ENCODE assay signal across 18 cellular contexts in the genomic region with DNA sequence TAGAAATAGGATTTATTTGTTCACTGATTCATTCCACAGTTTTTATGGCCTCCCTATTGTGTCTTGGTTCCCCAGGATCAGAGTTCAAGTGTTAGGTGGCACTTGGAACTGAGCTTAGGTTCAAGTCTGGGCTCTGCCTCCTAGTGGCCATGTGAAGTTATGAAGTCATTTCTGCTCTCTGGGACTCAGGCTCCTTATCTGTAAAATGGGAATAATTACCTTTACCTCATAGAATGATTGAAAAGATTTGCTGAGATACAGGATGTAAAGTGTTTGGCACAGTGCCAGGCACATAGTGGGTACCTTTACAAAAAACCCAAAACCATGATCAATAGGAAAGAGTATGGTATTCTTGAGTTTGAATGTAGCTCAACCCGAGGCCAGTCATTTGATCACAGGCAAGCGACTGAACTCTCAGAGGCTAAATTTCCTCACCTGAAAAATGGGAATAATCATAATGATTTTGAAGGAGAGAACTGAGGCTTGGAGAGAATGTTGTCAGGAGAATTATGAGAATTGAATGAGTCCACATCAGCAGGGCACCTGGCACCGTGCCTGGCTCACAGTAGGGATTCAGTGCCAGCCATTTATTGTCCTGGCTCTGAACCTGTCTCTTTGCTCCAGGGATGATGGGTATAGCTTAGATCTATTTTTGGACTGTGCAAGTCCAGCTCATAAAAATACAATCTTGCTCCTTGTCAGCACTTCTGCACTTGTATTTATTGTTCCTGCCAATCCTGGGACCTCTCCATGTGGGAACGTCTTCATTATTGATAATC. TPM values are rescaled to one million over a fixed set of nuclear protein-coding genes. Genes with fewer than 3 reads are reported as not detected.
DNase-seq lines count a peak whose midpoint lies in the region; ATAC-seq and TF ChIP-seq lines count a peak whose summit lies in the region.
"Had no signal": no experiment of that assay in that cellular context is flagged by ENCODE, and none has a peak within 500 bp of the region (broad histone marks: within the 10 kb centered on the region; RNA-seq: fewer than 3 reads in every experiment).

No MANE protein-coding gene starts in this region.

- DNase-seq in SK-N-SH (no peak), MG63 (peak; percentile 57), astrocyte of the spinal cord (ENCODE audit: low read depth, low spot score) (no peak), psoas muscle (no peak), medulla oblongata (ENCODE audit: extremely low spot score) (no peak), lower leg skin (ENCODE audit: low spot score in 2 of 2) (no peak)
- DNase-seq in activated naive CD4-positive, alpha-beta T cell treated with Interleukin-2 at 50 U/mL for 16 hours: no peak
- DNase-seq: activated gamma-delta T cell; foreskin melanocyte; NCI-H1694; posterior cingulate gyrus; SJCRH30; stimulated activated CD4-positive, alpha-beta T cell treated with anti-CD3 and anti-CD28 coated beads, Interleukin-15, amount 100 ng/mL, for 24 hours had no signal

- no peak overlapping the region; a peak in 1 of 4 replicates for H3K27ac ChIP-seq in SK-N-SH (ENCODE audit: low read depth in 2 of 2, low read length in 1 of 2)
- no peak overlapping the region for H3K27ac ChIP-seq in psoas muscle
- H3K27ac ChIP-seq: SJCRH30, suprapubic skin had no signal

- no peaks in the 10 kb centered on the region for H3K9me3 ChIP-seq in SK-N-SH
- H3K9me3 ChIP-seq in MG63: no peaks in the 10 kb centered on the region
- H3K9me3 ChIP-seq in psoas muscle: peaks cover 3% of the 10 kb centered on the region
- H3K9me3 ChIP-seq: SJCRH30, suprapubic skin had no signal

- peaks cover 0 to 13% of the 10 kb centered on the region in 2 experiments; a peak in 2 of 4 replicates for H3K4me1 ChIP-seq in SK-N-SH (ENCODE audit: control insufficient read depth in 1 of 2, insufficient read depth in 2 of 2, low read depth in 1 of 2, low read length in 1 of 2)
- no peaks in the 10 kb centered on the region for H3K4me1 ChIP-seq in psoas muscle
- H3K4me1 ChIP-seq: SJCRH30, suprapubic skin had no signal

- ATAC-seq in SK-N-SH treated with all-trans-retinoic acid at 6 μM for 48 hours (no peak), psoas muscle (peak in 2 of 4 donors; percentile 54 to 68)

- no peak overlapping the region for H2AFZ ChIP-seq in SK-N-SH (ENCODE audit: low read depth)

- no peaks in the 10 kb centered on the region for H3K79me2 ChIP-seq in SK-N-SH (ENCODE audit: insufficient read depth)

- no peaks in the 10 kb centered on the region for H3F3A ChIP-seq in SK-N-SH (replicated peaks; ENCODE audit: insufficient read depth)

- no peak for TF ChIP-seq EP300 in SK-N-SH (IDR thresholded peaks at IDR 0.05; ENCODE audit: borderline replicate concordance in 1 of 2, low read depth in 1 of 2, low read length in 1 of 2)

- TF ChIP-seq POLR2A in lower leg skin (IDR thresholded peaks at IDR 0.05): no peak

- H3K9ac ChIP-seq in SK-N-SH: no peak overlapping the region

- POLR2A ChIA-PET in SK-N-SH (lab: Yijun Ruan, JAX): interaction anchor here (0.6 kb wide), 1 partner anchor 68 kb away, joined by 4 read pairs; no protein-coding TSS in a partner anchor

- 58% methylated on average over 4 of the region's 4 CpGs for WGBS in SK-N-SH (ENCODE audit: low lambda C conversion rate)
- 50 to 63% (median 54%) methylated on average over 4 of the region's 4 CpGs for WGBS in psoas muscle, 3 donors
- WGBS in lower leg skin, 2 donors: 65 to 68% methylated on average over 4 of the region's 4 CpGs

- peak; percentile 33; the same call in 1 of the 2 replicates for TF ChIP-seq CTCF in SK-N-SH (IDR thresholded peaks at IDR 0.05)
- TF ChIP-seq CTCF in astrocyte of the spinal cord (IDR thresholded peaks at IDR 0.05; ENCODE audit: low read depth, low read length): peak; percentile 6
- TF ChIP-seq CTCF in psoas muscle (IDR thresholded peaks at IDR 0.05): peak; percentile 6
- no peak for TF ChIP-seq CTCF in lower leg skin (IDR thresholded peaks at IDR 0.05)

- H3K36me3 ChIP-seq in SK-N-SH (replicated peaks in 1 of 2; ENCODE audit: control insufficient read depth in 1 of 2, insufficient read depth in 2 of 2, low read length in 1 of 2) (peaks cover 0 to 5% of the 10 kb centered on the region in 2 experiments), MG63 (no peaks in the 10 kb centered on the region), psoas muscle (ENCODE audit: insufficient read depth in 1 of 2, low read depth in 1 of 2) (no peaks in the 10 kb centered on the region)
- H3K36me3 ChIP-seq: SJCRH30, suprapubic skin had no signal

- CTCF ChIA-PET in SK-N-SH (lab: Yijun Ruan, JAX): interaction anchor here (0.6 to 6.6 kb wide), 18 partner anchors 8 to 271 kb away, joined by 3 to 35 read pairs (median 4); partner anchors contain the start of gene NSG2

- intact Hi-C loops in psoas muscle (cut with DNase I): no loop called here
- intact Hi-C loops in lower leg skin (cut with DNase I; ENCODE audit: low total_unique reads): no loop called here

- no peaks in the 10 kb centered on the region for H3K27me3 ChIP-seq in SK-N-SH (ENCODE audit: insufficient read depth)
- H3K27me3 ChIP-seq in MG63: peaks cover 25% of the 10 kb centered on the region
- no peaks in the 10 kb centered on the region for H3K27me3 ChIP-seq in psoas muscle (ENCODE audit: insufficient read depth in 3 of 3, low read length in 2 of 3)
- H3K27me3 ChIP-seq: SJCRH30 had no signal

- no peaks in the 10 kb centered on the region for H3K9me2 ChIP-seq in SK-N-SH

- no peak overlapping the region for H3K4me3 ChIP-seq in SK-N-SH (ENCODE audit: low read depth in 2 of 2, low read length in 1 of 2)
- no peak overlapping the region for H3K4me3 ChIP-seq in MG63
- H3K4me3 ChIP-seq in astrocyte of the spinal cord (ENCODE audit: low read depth, low read length): no peak overlapping the region
- no peak overlapping the region for H3K4me3 ChIP-seq in psoas muscle
- no peak overlapping the region for H3K4me3 ChIP-seq in lower leg skin (ENCODE audit: low read depth, poor library complexity, severe bottlenecking)
- H3K4me3 ChIP-seq: SJCRH30, suprapubic skin had no signal

- in situ Hi-C loops in astrocyte of the spinal cord (cut with HindIII; ENCODE audit: low sequenced_read_pairs): no loop called here

- no peak for TF ChIP-seq RAD21 in SK-N-SH (IDR thresholded peaks at IDR 0.05; ENCODE audit: low read length)

- H4K20me1 ChIP-seq in SK-N-SH (ENCODE audit: insufficient read depth): no peaks in the 10 kb centered on the region

- no peak overlapping the region for H3K4me2 ChIP-seq in SK-N-SH

TF ChIP-seq in SK-N-SH, 30 proteins besides CTCF, POLR2A, EP300 and RAD21 (continues in another document):
- TF ChIP-seq MAX (IDR thresholded peaks at IDR 0.05; ENCODE audit: low read depth) (no peak), TAF1 (IDR thresholded peaks at IDR 0.05; ENCODE audit: borderline replicate concordance, low read depth, low read length) (no peak), JUND (IDR thresholded peaks at IDR 0.05) (no peak), FOXJ3 (CRISPR knock-in tag; IDR thresholded peaks at IDR 0.05) (no peak), TCF12 (IDR thresholded peaks at IDR 0.05) (no peak)
- TF ChIP-seq, protein P1, sequence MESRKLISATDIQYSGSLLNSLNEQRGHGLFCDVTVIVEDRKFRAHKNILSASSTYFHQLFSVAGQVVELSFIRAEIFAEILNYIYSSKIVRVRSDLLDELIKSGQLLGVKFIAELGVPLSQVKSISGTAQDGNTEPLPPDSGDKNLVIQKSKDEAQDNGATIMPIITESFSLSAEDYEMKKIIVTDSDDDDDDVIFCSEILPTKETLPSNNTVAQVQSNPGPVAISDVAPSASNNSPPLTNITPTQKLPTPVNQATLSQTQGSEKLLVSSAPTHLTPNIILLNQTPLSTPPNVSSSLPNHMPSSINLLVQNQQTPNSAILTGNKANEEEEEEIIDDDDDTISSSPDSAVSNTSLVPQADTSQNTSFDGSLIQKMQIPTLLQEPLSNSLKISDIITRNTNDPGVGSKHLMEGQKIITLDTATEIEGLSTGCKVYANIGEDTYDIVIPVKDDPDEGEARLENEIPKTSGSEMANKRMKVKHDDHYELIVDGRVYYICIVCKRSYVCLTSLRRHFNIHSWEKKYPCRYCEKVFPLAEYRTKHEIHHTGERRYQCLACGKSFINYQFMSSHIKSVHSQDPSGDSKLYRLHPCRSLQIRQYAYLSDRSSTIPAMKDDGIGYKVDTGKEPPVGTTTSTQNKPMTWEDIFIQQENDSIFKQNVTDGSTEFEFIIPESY (IDR thresholded peaks at IDR 0.05; ENCODE audit: borderline replicate concordance, low read depth): no peak

TF ChIP-seq in SK-N-SH treated with all-trans-retinoic acid at 6 μM for 48 hours, 23 proteins besides CTCF, POLR2A, EP300 and RAD21:
- TF ChIP-seq ZNF565 (CRISPR knock-in tag; conservative IDR thresholded peaks at IDR 0.05; ENCODE audit: low read depth) (no peak), CSRNP3 (CRISPR knock-in tag; IDR thresholded peaks at IDR 0.05) (no peak), ARNTL (CRISPR knock-in tag; IDR thresholded peaks at IDR 0.05; ENCODE audit: borderline replicate concordance, low read depth) (no peak), RARB (CRISPR knock-in tag; IDR thresholded peaks at IDR 0.05) (no peak)

RNA-seq across cellular contexts. Expression of gene NSG2, which starts 10.7 kb away (rescaled TPM):
- polyA plus RNA-seq in SK-N-SH (2012; rRNA removed) (4.3 and 10.7 TPM in 2 replicates), psoas muscle (1 to 10 TPM in 1 of 3 donors, under 1 TPM in 2; 0.07 to 2.1 (median 0.49) TPM)
- 7.5 and 14.8 TPM in 2 replicates for polyA plus RNA-seq in SK-N-SH (2012; cell fraction: cytosol; rRNA removed)
- polyA plus RNA-seq in SK-N-SH (2012; cell fraction: nucleus; rRNA removed): 0.98 and 1.9 TPM in 2 replicates
- not detected in 2 replicates for total RNA-seq in MG63 (2014; rRNA removed; shearing (Covaris generic); ENCODE audit: low replicate concordance)
- total RNA-seq in psoas muscle (under 1 TPM in 1 of 4 donors, not detected in 3; 0.16 TPM), lower leg skin (not detected)
- total RNA-seq: activated CD8-positive, alpha-beta memory T cell treated with anti-CD3 and anti-CD28 coated beads for 36 hours; SJCRH30; suprapubic skin had no signal
- polyA plus RNA-seq: IgD-negative memory B cell, keratinocyte had no signal

Comparison
In these comparisons a context has a peak if more than half of its experiments do, and no peak if none do; other contexts are left out.
1. CTCF ChIP-seq: peak in SK-N-SH (single experiment), astrocyte of the spinal cord (single experiment) and psoas muscle (single experiment); none in lower leg skin (0 of 3).